ENCODE assay signal across 15 cellular contexts in genomic region chr7:69610675-69611037, GRCh38.
"Had no signal": no experiment of that assay in that cellular context is flagged by ENCODE, and none has a peak within 500 bp of the region (broad histone marks: within the 10 kb centered on the region; RNA-seq: fewer than 3 reads in every experiment).

No MANE protein-coding gene starts in this region.

- DNase-seq: activated CD4-positive, alpha-beta T cell treated with anti-CD3 and anti-CD28 coated beads, Interleukin-2, amount 50 U/mL, for 48 hours; activated CD4-positive, CD25-positive, alpha-beta regulatory T cell treated with anti-CD3 and anti-CD28 coated beads, Interleukin-2, amount 50 U/mL, for 72 hours; activated gamma-delta T cell; activated T-cell treated with anti-CD3 and anti-CD28 coated beads, Interleukin-2, amount 50 U/mL, for 48 hours; amygdala; brain microvascular endothelial cell; hippocampal formation; ovary; sigmoid colon; stimulated activated CD4-positive, alpha-beta T cell treated with anti-CD3 and anti-CD28 coated beads, Interleukin-4, amount 100 ng/mL, for 1 hour; stimulated activated CD8-positive, alpha-beta memory T cell treated with anti-CD3 and anti-CD28 coated beads, Interleukin-4, amount 100 ng/mL, for 48 hours; upper lobe of right lung had no signal

- H3K9me3 ChIP-seq: ovary, sigmoid colon, upper lobe of right lung had no signal

- H3K9ac ChIP-seq: neural progenitor cell had no signal

- ATAC-seq: upper lobe of right lung had no signal

- H2AFZ ChIP-seq: neural progenitor cell had no signal

- H3K27ac Mint-ChIP-seq: activated naive CD8-positive, alpha-beta T cell; neural progenitor cell; stimulated activated naive CD8-positive, alpha-beta T cell treated with anti-CD3 and anti-CD28 coated beads, Interleukin-15, Interleukin-2, amounts not matched to agents 100 ng/mL and 50 ng/mL, for 24 hours had no signal

- H3K27me3 ChIP-seq: brain microvascular endothelial cell, ovary, sigmoid colon, upper lobe of right lung had no signal

- H3K4me3 Mint-ChIP-seq: activated naive CD8-positive, alpha-beta T cell; neural progenitor cell; stimulated activated naive CD8-positive, alpha-beta T cell treated with anti-CD3 and anti-CD28 coated beads, Interleukin-15, Interleukin-2, amounts not matched to agents 100 ng/mL and 50 ng/mL, for 24 hours had no signal

- H3K36me3 Mint-ChIP-seq: activated naive CD8-positive, alpha-beta T cell had no signal

- H3K4me3 ChIP-seq: neural progenitor cell, ovary, sigmoid colon, upper lobe of right lung had no signal

- H3K27ac ChIP-seq: brain microvascular endothelial cell, neural progenitor cell, ovary, sigmoid colon, upper lobe of right lung had no signal

- H3K4me2 ChIP-seq: neural progenitor cell had no signal

- H3K9me3 Mint-ChIP-seq: neural progenitor cell; stimulated activated naive CD8-positive, alpha-beta T cell treated with anti-CD3 and anti-CD28 coated beads, Interleukin-15, Interleukin-2, amounts not matched to agents 100 ng/mL and 50 ng/mL, for 24 hours had no signal

- H3K36me3 ChIP-seq: brain microvascular endothelial cell, neural progenitor cell, ovary, sigmoid colon, upper lobe of right lung had no signal
